In the genomic region with DNA sequence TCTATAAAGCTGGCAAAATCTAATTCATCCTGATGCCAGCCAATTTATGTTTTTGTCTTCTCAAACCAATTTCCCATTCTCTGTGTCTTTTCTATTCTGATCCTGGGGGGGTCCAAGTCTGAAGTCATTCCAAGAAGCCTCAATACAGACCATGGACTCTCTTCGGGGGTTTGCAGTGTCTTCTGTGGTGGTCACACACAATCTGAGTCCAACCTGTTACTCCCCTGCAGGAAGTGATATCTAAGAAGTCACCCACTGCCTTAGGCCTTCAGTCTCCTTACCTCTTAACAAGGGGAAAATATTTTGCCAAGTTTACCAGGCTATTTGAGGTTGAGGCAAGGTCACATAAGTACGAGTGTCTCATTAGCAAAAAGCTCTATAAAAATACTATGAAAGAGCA, we compare ENCODE assay signal across 13 cellular contexts. TPM values are rescaled to one million over a fixed set of nuclear protein-coding genes. Genes with fewer than 3 reads are reported as not detected.
DNase-seq lines count a peak whose midpoint lies in the region; ATAC-seq and TF ChIP-seq lines count a peak whose summit lies in the region.
"Had no signal": no experiment of that assay in that cellular context is flagged by ENCODE, and none has a peak within 500 bp of the region (broad histone marks: within the 10 kb centered on the region; RNA-seq: fewer than 3 reads in every experiment).

No MANE protein-coding gene starts in this region.

- peaks cover 67 to 85% (median 79%) of the 10 kb centered on the region in 3 donors for H3K4me1 Mint-ChIP-seq in naive B cell

- peaks cover 39 to 61% (median 56%) of the 10 kb centered on the region in 11 experiments for H4K20me1 ChIP-seq in BLaER1 treated with 17β-estradiol and CSF1 and Interleukin-3, amounts not matched to agents 10 nM and 100 nM

- ATAC-seq in naive B cell (ENCODE audit: low read depth in 2 of 2) (no peak), GM18511 (IDR thresholded peaks at IDR 0.05; ENCODE audit: unreplicated experiment) (no peak), foreskin keratinocyte (no peak)

- no peak for TF ChIP-seq CTCF in foreskin keratinocyte (conservative IDR thresholded peaks at IDR 0.05)

- DNase-seq in adipocyte (ENCODE audit: low read depth) (no peak), naive B cell (no peak), foreskin keratinocyte (no peak), KBM-7 (no peak), ureter (ENCODE audit: low spot score) (no peak)
- DNase-seq: activated effector memory CD4-positive, alpha-beta T cell treated with Interleukin-2 at 50 U/mL for 16 hours; dorsolateral prefrontal cortex; Kasumi-1; NCI-H510A had no signal

- in situ Hi-C loops in KBM-7 (cut with MboI; ENCODE audit: low pct_unique_long_range_greater_than_20kb, low sequenced_read_pairs), result no loop called here

- H3K4me3 ChIP-seq in BLaER1 treated with 17β-estradiol and CSF1 and Interleukin-3, amounts not matched to agents 10 nM and 100 nM, result peak overlapping the region in 8 of 10 experiments; percentile 80 to 98 (median 87); a peak in 12 of 20 replicates
- H3K4me3 ChIP-seq in HUES48 (ENCODE audit: low read depth, low read length) (0 out of 2 replicates have a peak overlapping the region, but pooled peaks have one; percentile 87), adipocyte (ENCODE audit: low read length) (peak overlapping the region; percentile 92)

- H3K36me3 ChIP-seq in BLaER1 treated with 17β-estradiol and CSF1 and Interleukin-3, amounts not matched to agents 10 nM and 100 nM, result peaks cover 0 to 27% (median 8%) of the 10 kb centered on the region in 11 experiments; a peak in 8 of 22 replicates
- H3K36me3 ChIP-seq in HUES48 (ENCODE audit: control insufficient read depth, insufficient read depth, low read length) (0 out of 2 replicates have a peak, but pooled peaks cover 11% of the 10 kb centered on the region), adipocyte (ENCODE audit: control insufficient read depth, insufficient read depth, low read length, severe bottlenecking) (no peaks in the 10 kb centered on the region)

- H3K27me3 ChIP-seq in BLaER1 treated with 17β-estradiol and CSF1 and Interleukin-3, amounts not matched to agents 10 nM and 100 nM, result no peaks in the 10 kb centered on the region
- H3K27me3 ChIP-seq in HUES48 (ENCODE audit: control insufficient read depth, insufficient read depth, low read length) (0 out of 2 replicates have a peak, but pooled peaks cover 2% of the 10 kb centered on the region), adipocyte (replicated peaks; ENCODE audit: control insufficient read depth, insufficient read depth, low read length) (no peaks in the 10 kb centered on the region), foreskin keratinocyte (no peaks in the 10 kb centered on the region)
- H3K27me3 ChIP-seq: dorsolateral prefrontal cortex had no signal

- no peaks in the 10 kb centered on the region for H3K9me3 ChIP-seq in BLaER1 treated with 17β-estradiol and CSF1 and Interleukin-3, amounts not matched to agents 10 nM and 100 nM (replicated peaks in 1 of 11)
- no peaks in the 10 kb centered on the region for H3K9me3 ChIP-seq in HUES48 (ENCODE audit: control insufficient read depth, insufficient read depth, low read length)
- no peaks in the 10 kb centered on the region for H3K9me3 ChIP-seq in adipocyte (ENCODE audit: control insufficient read depth, low read length)

- peak overlapping the region in 5 of 11 experiments; percentile 91 to 94 (median 92); a peak in 8 of 22 replicates for H3K9ac ChIP-seq in BLaER1 treated with 17β-estradiol and CSF1 and Interleukin-3, amounts not matched to agents 10 nM and 100 nM
- H3K9ac ChIP-seq in HUES48 (ENCODE audit: low read depth, low read length) (no peak overlapping the region), adipocyte (ENCODE audit: low read length) (no peak overlapping the region)

- H3K27ac Mint-ChIP-seq in naive B cell, result peak overlapping the region in 4 of 6 donors; percentile 42 to 99 (median 64)

- H3K4me1 ChIP-seq in BLaER1 treated with 17β-estradiol and CSF1 and Interleukin-3, amounts not matched to agents 10 nM and 100 nM, result peaks cover 70 to 88% (median 82%) of the 10 kb centered on the region in 10 experiments
- peaks cover 40% of the 10 kb centered on the region for H3K4me1 ChIP-seq in HUES48 (ENCODE audit: control insufficient read depth, insufficient read depth, low read length)
- H3K4me1 ChIP-seq in adipocyte (ENCODE audit: control insufficient read depth, insufficient read depth, low read length), result peaks cover 42% of the 10 kb centered on the region
- peaks cover 20% of the 10 kb centered on the region for H3K4me1 ChIP-seq in foreskin keratinocyte

- peaks cover 0 to 4% of the 10 kb centered on the region in 2 donors for H3K36me3 Mint-ChIP-seq in naive B cell

- H3K27ac ChIP-seq in BLaER1 treated with 17β-estradiol and CSF1 and Interleukin-3, amounts not matched to agents 10 nM and 100 nM, result no peak overlapping the region
- H3K27ac ChIP-seq in HUES48 (ENCODE audit: low read depth, low read length), result no peak overlapping the region
- H3K27ac ChIP-seq in foreskin keratinocyte, result no peak overlapping the region

- peak overlapping the region in 7 of 8 donors; percentile 72 to 100 (median 94) for H3K4me3 Mint-ChIP-seq in naive B cell

- H3K27me3 Mint-ChIP-seq in naive B cell, result no peaks in the 10 kb centered on the region

- no peaks in the 10 kb centered on the region for H3K9me3 Mint-ChIP-seq in naive B cell

- H3K4me2 ChIP-seq in BLaER1 treated with 17β-estradiol and CSF1 and Interleukin-3, amounts not matched to agents 10 nM and 100 nM, result peak overlapping the region; percentile 73 to 97 (median 91)

RNA-seq across cellular contexts. Expression of a gene that starts 1.9 kb away (rescaled TPM):
- polyA plus RNA-seq in naive B cell (ENCODE audit: low read depth in 6 of 6) (10 to 100 TPM; 20.4 to 70.0 (median 48.2) TPM), foreskin keratinocyte (25.3 and 26.0 TPM in 2 replicates)
- total RNA-seq in foreskin keratinocyte (34.2 and 38.1 TPM in 2 replicates), ureter (61.4 TPM)

RNA-seq across cellular contexts. Expression of a gene that starts 48.0 kb away (rescaled TPM):
- not detected for polyA plus RNA-seq in naive B cell (ENCODE audit: low read depth in 6 of 6)
- total RNA-seq in foreskin keratinocyte, result not detected in 2 replicates
- polyA plus RNA-seq in foreskin keratinocyte, result not detected in 2 replicates
- total RNA-seq in ureter, result not detected
- total RNA-seq: dorsolateral prefrontal cortex, posterior vena cava had no signal

RNA-seq across cellular contexts. Expression of a gene that starts 50.3 kb away (rescaled TPM):
- polyA plus RNA-seq in naive B cell (ENCODE audit: low read depth in 6 of 6), result under 1 TPM in 1 of 6 donors, not detected in 5; 0.18 TPM
- not detected in 2 replicates for total RNA-seq in foreskin keratinocyte
- not detected in 2 replicates for polyA plus RNA-seq in foreskin keratinocyte
- not detected for total RNA-seq in ureter
- total RNA-seq: posterior vena cava had no signal
